In the genomic region with DNA sequence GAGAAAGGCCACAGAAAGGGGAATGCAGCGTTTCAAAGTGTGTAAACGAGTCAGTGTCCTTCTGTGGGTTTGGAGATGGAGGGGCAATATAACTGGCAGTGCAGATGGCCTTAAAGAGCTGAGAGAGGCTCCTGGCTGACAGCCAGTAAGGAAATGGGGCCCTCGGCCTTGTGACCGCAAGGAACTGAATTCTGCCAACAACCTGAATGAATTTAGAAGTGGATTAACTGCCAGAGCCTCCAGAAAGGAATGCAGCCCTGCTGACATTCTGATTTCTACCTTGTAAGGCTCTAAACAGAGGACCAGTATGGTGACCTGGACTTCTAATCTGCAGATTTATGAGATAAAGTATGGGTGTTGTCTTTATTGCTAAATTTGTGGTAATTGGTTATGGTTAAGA, we compare ENCODE assay signal across 1 cellular context.
TF ChIP-seq lines count a peak whose summit lies in the region.

No MANE protein-coding gene starts in this region.

TF ChIP-seq in SK-N-SH, 30 proteins besides CTCF, POLR2A, EP300 and RAD21 (continued from another document):
- no peak for TF ChIP-seq USF2 (IDR thresholded peaks at IDR 0.05; ENCODE audit: borderline replicate concordance, low read depth, low read length)
- TF ChIP-seq MXI1 (IDR thresholded peaks at IDR 0.05; ENCODE audit: low read depth, low read length) = no peak
- TF ChIP-seq POLR2AphosphoS5 (IDR thresholded peaks at IDR 0.05; ENCODE audit: low read depth, low read length) = peak; percentile 60; the same call in 1 of the 2 replicates
- TF ChIP-seq JUND (IDR thresholded peaks at IDR 0.05) = peak; percentile 63
- TF ChIP-seq FOSL2 (IDR thresholded peaks at IDR 0.05; ENCODE audit: borderline replicate concordance, low read depth) = peak; percentile 41
- peak; percentile 61 for TF ChIP-seq ELF1 (IDR thresholded peaks at IDR 0.05)
